In the genomic region with DNA sequence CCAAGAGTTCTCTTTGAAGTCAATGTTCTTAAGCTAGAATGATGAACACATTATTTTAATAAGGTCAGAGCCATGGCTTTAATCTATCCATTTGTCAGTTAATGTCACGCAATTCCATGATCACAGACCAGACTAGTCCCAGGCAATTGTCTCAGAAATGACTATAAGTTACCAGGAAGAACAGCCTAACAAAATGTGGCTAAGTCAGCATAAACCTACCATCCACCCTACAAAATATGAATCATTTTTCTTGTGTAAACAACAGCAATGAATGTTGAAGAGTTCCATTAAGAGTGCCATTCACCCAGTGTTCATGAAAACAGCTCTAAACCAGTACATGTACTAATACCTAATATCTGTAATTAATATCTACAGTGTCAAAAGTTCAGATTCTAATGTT, we compare ENCODE assay signal across 19 cellular contexts.
A peak's percentile ranks its signal among the peaks of the same experiment; 100 is the strongest.
DNase-seq lines count a peak whose midpoint lies in the region; ATAC-seq, FAIRE-seq and TF ChIP-seq lines count a peak whose summit lies in the region.
"Had no signal": no experiment of that assay in that cellular context is flagged by ENCODE, and none has a peak within 500 bp of the region (broad histone marks: within the 10 kb centered on the region; RNA-seq: fewer than 3 reads in every experiment).

No MANE protein-coding gene starts in this region.

- no peaks in the 10 kb centered on the region for H4K20me1 ChIP-seq in endothelial cell of umbilical vein (replicated peaks; ENCODE audit: control insufficient read depth, extremely low read depth, insufficient read depth, low read length)

- H3K4me1 Mint-ChIP-seq in mesothelial cell of epicardium = peaks cover 17% of the 10 kb centered on the region
- H3K4me1 Mint-ChIP-seq in stimulated activated naive B cell treated with anti-CD40 and anti-IgM and Interleukin-4, amounts not matched to agents 10 μg/mL and 1 μg/mL and 100 μg/mL, for 72 hours = no peaks in the 10 kb centered on the region
- H3K4me1 Mint-ChIP-seq: IgD-negative memory B cell had no signal

- H3K36me3 Mint-ChIP-seq in mesothelial cell of epicardium = no peaks in the 10 kb centered on the region
- H3K36me3 Mint-ChIP-seq in stimulated activated naive B cell treated with anti-CD40 and anti-IgM and Interleukin-4, amounts not matched to agents 10 μg/mL and 1 μg/mL and 100 μg/mL, for 72 hours = no peaks in the 10 kb centered on the region
- H3K36me3 Mint-ChIP-seq: CD14-positive monocyte, IgD-negative memory B cell had no signal

- H3K27me3 Mint-ChIP-seq in mesothelial cell of epicardium (ENCODE audit: low read depth) = no peaks in the 10 kb centered on the region
- peaks cover 0 to 4% of the 10 kb centered on the region in 2 donors for H3K27me3 Mint-ChIP-seq in stimulated activated naive B cell treated with anti-CD40 and anti-IgM and Interleukin-4, amounts not matched to agents 10 μg/mL and 1 μg/mL and 100 μg/mL, for 72 hours

- no peak for TF ChIP-seq CTCF in endothelial cell of umbilical vein (IDR thresholded peaks at IDR 0.05; ENCODE audit: extremely low read depth in 1 of 2, insufficient read depth in 1 of 2, low read depth in 1 of 2, low read length in 2 of 2)
- no peak for TF ChIP-seq CTCF in mesothelial cell of epicardium (IDR thresholded peaks at IDR 0.05; ENCODE audit: unreplicated experiment)
- TF ChIP-seq CTCF in GM20000 (IDR thresholded peaks at IDR 0.05; ENCODE audit: extremely low read depth, missing control alignments) = no peak

- no peaks in the 10 kb centered on the region for H3K27me3 ChIP-seq in endothelial cell of umbilical vein (ENCODE audit: control insufficient read depth in 2 of 2, insufficient read depth in 2 of 2, low read length in 2 of 2)
- H3K27me3 ChIP-seq: Peyer's patch had no signal

- no peak overlapping the region for H3K9ac ChIP-seq in endothelial cell of umbilical vein (replicated peaks; ENCODE audit: extremely low read depth, insufficient read depth, low read length)

- H3K9me3 Mint-ChIP-seq in mesothelial cell of epicardium = no peaks in the 10 kb centered on the region
- H3K9me3 Mint-ChIP-seq in stimulated activated naive B cell treated with anti-CD40 and anti-IgM and Interleukin-4, amounts not matched to agents 10 μg/mL and 1 μg/mL and 100 μg/mL, for 72 hours = no peaks in the 10 kb centered on the region
- H3K9me3 Mint-ChIP-seq: CD14-positive monocyte had no signal

- no peaks in the 10 kb centered on the region for H3K9me3 ChIP-seq in endothelial cell of umbilical vein (replicated peaks; ENCODE audit: control insufficient read depth, insufficient read depth, low read length)
- H3K9me3 ChIP-seq: Peyer's patch had no signal

- ATAC-seq in SK-N-SH treated with all-trans-retinoic acid at 6 μM for 48 hours = peak; percentile 27
- ATAC-seq in stimulated activated naive B cell treated with anti-CD40 and anti-IgM and Interleukin-4, amounts not matched to agents 10 μg/mL and 1 μg/mL and 100 μg/mL, for 72 hours (replicated peaks) = no peak

- CTCF ChIA-PET in endothelial cell of umbilical vein (lab: Charles Lee) = interaction anchor here (1.0 to 1.2 kb wide), 2 partner anchors 91 to 126 kb away, joined by 3 to 7 read pairs; no protein-coding TSS in a partner anchor

- POLR2A ChIA-PET in endothelial cell of umbilical vein (lab: Charles Lee) = no interaction called here

- H2AFZ ChIP-seq in endothelial cell of umbilical vein (ENCODE audit: low read depth, low read length) = no peak overlapping the region

- no peak overlapping the region for H3K27ac ChIP-seq in endothelial cell of umbilical vein (ENCODE audit: insufficient read depth, low read depth, low read length)
- H3K27ac ChIP-seq: Peyer's patch had no signal

- no peak overlapping the region for H3K4me2 ChIP-seq in endothelial cell of umbilical vein (ENCODE audit: insufficient read depth, low read length)

- no peak for FAIRE-seq in endothelial cell of umbilical vein (lab: Jason Lieb, UNC)
- FAIRE-seq: H1 had no signal

- intact Hi-C loops in endothelial cell of umbilical vein (cut with micrococcal nuclease) = no loop called here

- H3K4me3 ChIP-seq in endothelial cell of umbilical vein (replicated peaks in 1 of 3; ENCODE audit: insufficient read depth in 1 of 3, low read depth in 1 of 3, low read length in 3 of 3) = no peak overlapping the region
- H3K4me3 ChIP-seq: Peyer's patch had no signal

- DNase-seq in ELR (ENCODE audit: low read depth) = peak; percentile 10
- peak; percentile 50 for DNase-seq in endothelial cell of umbilical vein (ENCODE audit: low read depth, low spot score)
- no peak for DNase-seq in mesothelial cell of epicardium (ENCODE audit: low spot score in 2 of 2, unreplicated experiment in 2 of 2)
- no peak for DNase-seq in activated CD4-positive, CD25-positive, alpha-beta regulatory T cell (lab: John Stamatoyannopoulos, UW)
- DNase-seq in GM20000 (ENCODE audit: low spot score) = no peak
- DNase-seq in SHP77 (lab: John Stamatoyannopoulos, UW) = no peak
- DNase-seq in stimulated activated naive B cell treated with anti-CD40 and anti-IgM and Interleukin-4, amounts not matched to agents 10 μg/mL and 1 μg/mL and 100 μg/mL, for 72 hours = no peak
- DNase-seq: ACHN, AML-193, DMS 273 treated with DMSO at 0.1 percent for 48 hours, NCI-H1436 treated with DMSO at 0.1 percent for 48 hours, NCI-H2029 treated with DMSO at 0.1 percent for 48 hours, NCI-H510A treated with DMSO at 0.1 percent for 48 hours, Peyer's patch, Right ventricle myocardium superior had no signal

- H3K9me1 ChIP-seq in endothelial cell of umbilical vein (replicated peaks; ENCODE audit: control insufficient read depth, extremely low read depth, insufficient read depth, low read length) = no peaks in the 10 kb centered on the region

- no peaks in the 10 kb centered on the region for H3K79me2 ChIP-seq in endothelial cell of umbilical vein (ENCODE audit: control insufficient read depth, insufficient read depth, low read length)

- H3K4me1 ChIP-seq in endothelial cell of umbilical vein (ENCODE audit: control insufficient read depth, extremely low read depth, insufficient read depth, low read length) = peaks cover 36% of the 10 kb centered on the region
- H3K4me1 ChIP-seq: Peyer's patch had no signal

- no peak for TF ChIP-seq POLR2A in endothelial cell of umbilical vein (IDR thresholded peaks at IDR 0.05; ENCODE audit: low read depth, low read length)

- no peak overlapping the region for H3K4me3 Mint-ChIP-seq in mesothelial cell of epicardium
- no peak overlapping the region for H3K4me3 Mint-ChIP-seq in stimulated activated naive B cell treated with anti-CD40 and anti-IgM and Interleukin-4, amounts not matched to agents 10 μg/mL and 1 μg/mL and 100 μg/mL, for 72 hours
- H3K4me3 Mint-ChIP-seq: CD14-positive monocyte, IgD-negative memory B cell had no signal

- BruUV-seq in endothelial cell of umbilical vein (replicated peaks; lab: Mats Ljungman, UMichigan) = no TSS peak

- dilution Hi-C loops in endothelial cell of umbilical vein (cut with MboI; ENCODE audit: extremely low pct_ligation_motif_present, low sequenced_read_pairs) = no loop called here

- peak overlapping the region; percentile 35 for H3K27ac Mint-ChIP-seq in mesothelial cell of epicardium
- no peak overlapping the region for H3K27ac Mint-ChIP-seq in stimulated activated naive B cell treated with anti-CD40 and anti-IgM and Interleukin-4, amounts not matched to agents 10 μg/mL and 1 μg/mL and 100 μg/mL, for 72 hours
- H3K27ac Mint-ChIP-seq: IgD-negative memory B cell had no signal

- no peaks in the 10 kb centered on the region for H3K36me3 ChIP-seq in endothelial cell of umbilical vein (ENCODE audit: control insufficient read depth in 2 of 2, extremely low read depth in 1 of 2, insufficient read depth in 2 of 2, low read length in 2 of 2)
- H3K36me3 ChIP-seq: Peyer's patch had no signal

TF ChIP-seq in SK-N-SH treated with all-trans-retinoic acid at 6 μM for 48 hours, 23 proteins besides CTCF, POLR2A, EP300 and RAD21 (continues in another document):
- TF ChIP-seq OSR1 (CRISPR knock-in tag; IDR thresholded peaks at IDR 0.05) (no peak), ZNF8 (CRISPR knock-in tag; IDR thresholded peaks at IDR 0.05) (no peak), ESRRG (CRISPR knock-in tag; IDR thresholded peaks at IDR 0.05) (no peak), RARB (CRISPR knock-in tag; IDR thresholded peaks at IDR 0.05) (no peak), ARNTL (CRISPR knock-in tag; IDR thresholded peaks at IDR 0.05; ENCODE audit: borderline replicate concordance, low read depth) (no peak), BACH2 (CRISPR knock-in tag; IDR thresholded peaks at IDR 0.05; ENCODE audit: borderline replicate concordance) (no peak), ZNF565 (CRISPR knock-in tag; conservative IDR thresholded peaks at IDR 0.05; ENCODE audit: low read depth) (no peak), ISL1 (CRISPR knock-in tag; IDR thresholded peaks at IDR 0.05) (no peak)

TF ChIP-seq in endothelial cell of umbilical vein, 7 proteins besides CTCF, POLR2A, EP300 and RAD21:
- TF ChIP-seq FOS (IDR thresholded peaks at IDR 0.05; ENCODE audit: borderline replicate concordance, insufficient read depth, low read length) (peak; percentile 35), JUN (IDR thresholded peaks at IDR 0.05; ENCODE audit: borderline replicate concordance, insufficient read depth, insufficient read length, low read depth) (no peak), MYC (IDR thresholded peaks at IDR 0.05; ENCODE audit: low read depth, low read length) (no peak)
- TF ChIP-seq, protein P1, sequence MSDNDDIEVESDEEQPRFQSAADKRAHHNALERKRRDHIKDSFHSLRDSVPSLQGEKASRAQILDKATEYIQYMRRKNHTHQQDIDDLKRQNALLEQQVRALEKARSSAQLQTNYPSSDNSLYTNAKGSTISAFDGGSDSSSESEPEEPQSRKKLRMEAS (IDR thresholded peaks at IDR 0.05; ENCODE audit: insufficient read depth, insufficient read length) = no peak

Comparison
In these comparisons a context has a peak if more than half of its experiments do, and no peak if none do; other contexts are left out.
1. DNase-seq: peak in ELR (single experiment) and endothelial cell of umbilical vein (single experiment); none in mesothelial cell of epicardium (0 of 2), activated CD4-positive, CD25-positive, alpha-beta regulatory T cell (0 of 4), GM20000 (single experiment), SHP77 (0 of 2) and stimulated activated naive B cell treated with anti-CD40 and anti-IgM and Interleukin-4, amounts not matched to agents 10 μg/mL and 1 μg/mL and 100 μg/mL, for 72 hours (single experiment).